1 cellular context compared by ENCODE assay signal in genomic region chr22:44701824-44702478, GRCh38.
TF ChIP-seq lines count a peak whose summit lies in the region.

TSS of gene PRR5 (plus strand) at chr22:44702204. CDS start at chr22:44702475, 271 bp downstream.

TF ChIP-seq in HepG2, 621 proteins besides CTCF, POLR2A, EP300 and RAD21 (continued from another document and continues in another):
- TF ChIP-seq IRF1 (CRISPR knock-in tag; IDR thresholded peaks at IDR 0.05; ENCODE audit: low read depth) = no peak
- no peak for TF ChIP-seq PAX8 (CRISPR knock-in tag; IDR thresholded peaks at IDR 0.05; ENCODE audit: borderline replicate concordance)
- TF ChIP-seq ZSCAN21 (CRISPR knock-in tag; IDR thresholded peaks at IDR 0.05; ENCODE audit: borderline replicate concordance) = peak; percentile 68
- no peak for TF ChIP-seq PREB (CRISPR knock-in tag; IDR thresholded peaks at IDR 0.05)
- no peak for TF ChIP-seq NR0B2 (CRISPR knock-in tag; IDR thresholded peaks at IDR 0.05)
- no peak for TF ChIP-seq ZNF513 (CRISPR knock-in tag; conservative IDR thresholded peaks at IDR 0.05)
- no peak for TF ChIP-seq ETS1 (CRISPR knock-in tag; IDR thresholded peaks at IDR 0.05)
- no peak for TF ChIP-seq ZFP82 (CRISPR knock-in tag; IDR thresholded peaks at IDR 0.05; ENCODE audit: borderline replicate concordance)
- no peak for TF ChIP-seq TP53 (CRISPR knock-in tag; conservative IDR thresholded peaks at IDR 0.05)
- TF ChIP-seq ZBTB34 (CRISPR knock-in tag; IDR thresholded peaks at IDR 0.05) = no peak
- no peak for TF ChIP-seq TBL1XR1 (IDR thresholded peaks at IDR 0.05; ENCODE audit: borderline replicate concordance, low read length, partially characterized antibody)
- no peak for TF ChIP-seq SNAPC5 (CRISPR knock-in tag; IDR thresholded peaks at IDR 0.05; ENCODE audit: borderline replicate concordance)
- TF ChIP-seq NPAS2 (CRISPR knock-in tag; IDR thresholded peaks at IDR 0.05; ENCODE audit: borderline replicate concordance) = no peak
- TF ChIP-seq AKNA (CRISPR knock-in tag; IDR thresholded peaks at IDR 0.05; ENCODE audit: borderline replicate concordance) = no peak
- TF ChIP-seq KIAA2018 (CRISPR knock-in tag; IDR thresholded peaks at IDR 0.05; ENCODE audit: borderline replicate concordance) = no peak
- no peak for TF ChIP-seq ZNF160 (CRISPR knock-in tag; IDR thresholded peaks at IDR 0.05)
- peak; percentile 96 for TF ChIP-seq MYPOP (CRISPR knock-in tag; IDR thresholded peaks at IDR 0.05)
- no peak for TF ChIP-seq MTA3 (CRISPR knock-in tag; IDR thresholded peaks at IDR 0.05)
- TF ChIP-seq GABPA (IDR thresholded peaks at IDR 0.05; ENCODE audit: low read depth, low read length) = no peak
- TF ChIP-seq GABPA (CRISPR knock-in tag; IDR thresholded peaks at IDR 0.05; ENCODE audit: low read depth) = peak; percentile 40; the same call in 1 of the 2 replicates
- TF ChIP-seq ZNF615 (CRISPR knock-in tag; IDR thresholded peaks at IDR 0.05; ENCODE audit: borderline replicate concordance) = no peak
- no peak for TF ChIP-seq TOPORS (CRISPR knock-in tag; IDR thresholded peaks at IDR 0.05)
- no peak for TF ChIP-seq DBP (CRISPR knock-in tag; IDR thresholded peaks at IDR 0.05; ENCODE audit: not compliant biosample characterization)
- no peak for TF ChIP-seq PITX1 (CRISPR knock-in tag; IDR thresholded peaks at IDR 0.05)
- no peak for TF ChIP-seq ASH2L (IDR thresholded peaks at IDR 0.05; ENCODE audit: insufficient read length, low read depth, low read length)
- TF ChIP-seq HOXA9 (CRISPR knock-in tag; IDR thresholded peaks at IDR 0.05; ENCODE audit: borderline replicate concordance) = no peak
- 0 out of 2 replicates have a peak, but pooled peaks have one; percentile 31 for TF ChIP-seq THRA (CRISPR knock-in tag; IDR thresholded peaks at IDR 0.05; ENCODE audit: borderline replicate concordance)
- TF ChIP-seq TOE1 (CRISPR knock-in tag; IDR thresholded peaks at IDR 0.05) = no peak
- no peak for TF ChIP-seq PRPF4 (IDR thresholded peaks at IDR 0.05; ENCODE audit: low read depth, low read length, poor library complexity, severe bottlenecking)
